ENCODE assay signal across 8 cellular contexts in the genomic region with DNA sequence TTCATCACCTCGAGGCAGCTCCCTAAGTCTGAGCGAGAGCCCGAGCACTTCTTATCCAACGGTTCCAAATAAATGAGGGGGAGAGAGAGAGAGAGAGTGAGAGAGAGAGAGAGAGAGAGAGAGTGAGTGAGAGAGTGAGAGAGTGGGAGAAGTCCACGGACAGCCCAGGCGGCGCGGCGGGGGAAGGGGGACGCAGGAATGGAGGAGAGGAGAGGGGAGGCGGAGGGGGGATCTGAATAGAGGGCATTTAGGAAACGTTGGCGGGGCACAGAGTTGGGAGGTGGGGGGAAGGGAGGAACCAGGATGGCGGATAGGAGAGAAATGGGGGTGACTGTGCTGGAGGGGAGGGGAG. TPM values are rescaled to one million over a fixed set of nuclear protein-coding genes. Genes with fewer than 3 reads are reported as not detected.
DNase-seq lines count a peak whose midpoint lies in the region; ATAC-seq and TF ChIP-seq lines count a peak whose summit lies in the region.

No MANE protein-coding gene starts in this region.

- ATAC-seq in GM19023 (IDR thresholded peaks at IDR 0.05; ENCODE audit: unreplicated experiment), result no peak

- H3K4me3 ChIP-seq in GM12864 (ENCODE audit: low read depth, low read length) (peak overlapping the region; percentile 51), muscle layer of colon (ENCODE audit: low read depth in 1 of 2, low read length in 2 of 2) (peak overlapping the region; percentile 13 to 56)

- no peaks in the 10 kb centered on the region for H3K9me3 ChIP-seq in muscle layer of colon (ENCODE audit: low read length)

- no peak overlapping the region for H3K9ac ChIP-seq in muscle layer of colon (ENCODE audit: low read length)

- no peak for TF ChIP-seq CTCF in GM12864 (IDR thresholded peaks at IDR 0.05; ENCODE audit: low read depth, low read length, missing control alignments)

- DNase-seq in GM12864 (ENCODE audit: low read depth), result no peak
- peak; percentile 83 for DNase-seq in NCI-H2171 treated with DMSO at 0.1 percent for 48 hours (lab: John Stamatoyannopoulos, UW)
- peak; percentile 19 for DNase-seq in dermis blood vessel endothelial cell
- no peak for DNase-seq in T-helper 9 cell
- no peak for DNase-seq in DMS153 treated with DMSO at 0.1 percent for 48 hours (lab: John Stamatoyannopoulos, UW; ENCODE audit: unreplicated experiment)
- DNase-seq in activated CD4-positive, alpha-beta T cell treated with anti-CD3 and anti-CD28 coated beads, Interleukin-2, amount 50 U/mL, for 4 hours, result no peak

- H3K27me3 ChIP-seq in muscle layer of colon (ENCODE audit: control insufficient read depth in 1 of 2, insufficient read depth in 2 of 2, low read length in 2 of 2), result peaks cover 0 to 17% of the 10 kb centered on the region in 2 donors

- H3K27ac ChIP-seq in muscle layer of colon (ENCODE audit: low read depth, low read length), result no peak overlapping the region

- no peaks in the 10 kb centered on the region for H3K36me3 ChIP-seq in muscle layer of colon (ENCODE audit: insufficient read depth, low read length)

- peaks cover 5% of the 10 kb centered on the region for H3K4me1 ChIP-seq in muscle layer of colon (ENCODE audit: insufficient read depth, low read length)

RNA-seq across cellular contexts. Expression of a gene that starts 0.5 kb away (rescaled TPM):
- total RNA-seq in dermis blood vessel endothelial cell, result 4.4 and 9.3 TPM in 2 replicates

Comparison
In these comparisons a context has a peak if more than half of its experiments do, and no peak if none do; other contexts are left out.
1. DNase-seq: peak in NCI-H2171 treated with DMSO at 0.1 percent for 48 hours (single experiment) and dermis blood vessel endothelial cell (single experiment); none in GM12864 (single experiment), T-helper 9 cell (single experiment), DMS153 treated with DMSO at 0.1 percent for 48 hours (single experiment) and activated CD4-positive, alpha-beta T cell treated with anti-CD3 and anti-CD28 coated beads, Interleukin-2, amount 50 U/mL, for 4 hours (0 of 2).